ENCODE assay signal across 8 cellular contexts in the genomic region with DNA sequence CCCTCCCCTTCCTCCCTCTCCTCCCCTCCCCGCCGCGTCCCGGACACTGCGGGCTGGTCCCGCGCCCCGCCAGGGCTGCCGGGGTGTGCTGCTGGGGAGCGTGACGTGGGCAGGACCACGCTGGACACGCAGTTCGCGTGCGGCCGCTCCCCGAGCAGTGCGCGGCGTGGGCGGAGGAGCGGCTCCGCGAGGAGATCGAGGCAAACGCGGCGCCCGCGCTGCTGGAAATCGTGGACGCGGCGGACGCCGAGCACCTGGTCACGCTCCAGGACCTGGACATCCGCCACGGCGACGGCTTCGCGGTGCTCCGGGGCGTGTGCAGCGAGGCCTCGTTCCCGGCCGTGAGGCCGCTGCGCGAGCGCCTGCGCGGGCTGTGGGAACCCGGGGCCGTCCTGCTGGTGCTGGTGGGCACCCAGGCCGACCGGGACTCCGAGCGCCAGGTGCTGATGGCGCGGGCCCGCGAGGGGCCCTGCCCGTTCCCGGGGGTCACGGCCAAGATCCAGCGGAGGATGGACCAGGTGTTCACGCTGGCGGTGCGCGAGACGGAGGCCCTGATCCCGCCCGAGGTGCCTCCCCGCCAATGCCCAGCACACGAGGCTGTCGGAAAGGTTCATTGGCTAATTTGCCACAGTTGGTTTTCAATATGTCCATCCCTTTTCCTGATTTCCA.
DNase-seq lines count a peak whose midpoint lies in the region; ATAC-seq, FAIRE-seq and TF ChIP-seq lines count a peak whose summit lies in the region.
"Had no signal": no experiment of that assay in that cellular context is flagged by ENCODE, and none has a peak within 500 bp of the region (broad histone marks: within the 10 kb centered on the region; RNA-seq: fewer than 3 reads in every experiment).

No MANE protein-coding gene starts in this region.

- peak overlapping the region; percentile 92; the same call in 1 of the 2 replicates for H2BK15ac ChIP-seq in H1 (ENCODE audit: low read length)

- no peaks in the 10 kb centered on the region for H3K79me1 ChIP-seq in H1 (ENCODE audit: low read depth, low read length)

- no peak overlapping the region for H2AK5ac ChIP-seq in H1 (ENCODE audit: low read depth, low read length)

- no peak overlapping the region for H2BK120ac ChIP-seq in H1 (replicated peaks; ENCODE audit: low read depth, low read length)

- H3K4me2 ChIP-seq in H1 (ENCODE audit: insufficient read depth in 1 of 2, low read depth in 2 of 2, low read length in 2 of 2): peak overlapping the region; percentile 65 to 79

- CTCF ChIA-PET in H1 (lab: Charles Lee; ENCODE audit: partially characterized antibody): interaction anchor here (0.8 to 2.0 kb wide), 5 partner anchors 10 to 103 kb away, joined by 3 to 8 read pairs (median 6); a partner anchor contains a TSS

- H3K56ac ChIP-seq in H1 (replicated peaks; ENCODE audit: insufficient read length, low read depth, low read length): no peak overlapping the region

- no peaks in the 10 kb centered on the region for H3K79me2 ChIP-seq in H1 (ENCODE audit: control insufficient read depth in 1 of 2, insufficient read depth in 2 of 2, low read length in 2 of 2)

- H3K27ac ChIP-seq in H1 (ENCODE audit: low read depth, low read length): no peak overlapping the region
- peak overlapping the region; percentile 81 for H3K27ac ChIP-seq in lower lobe of right lung
- H3K27ac ChIP-seq in thyroid gland: peak overlapping the region; percentile 78 to 93 (median 92)

- H3K27me3 ChIP-seq in NT2/D1 (ENCODE audit: insufficient read depth, insufficient read length) (peaks cover 13% of the 10 kb centered on the region), H1 (replicated peaks in 1 of 4; ENCODE audit: control insufficient read depth in 3 of 4, extremely low read depth in 1 of 4, insufficient read depth in 3 of 4, low read length in 3 of 4) (peaks cover 0 to 30% (median 16%) of the 10 kb centered on the region in 4 experiments; a peak in 5 of 7 replicates), lower lobe of right lung (ENCODE audit: low read depth) (peaks cover 17% of the 10 kb centered on the region), thyroid gland (no peaks in the 10 kb centered on the region)

- H3K9me3 ChIP-seq in NT2/D1 (ENCODE audit: insufficient read depth, low read length): peaks cover 27% of the 10 kb centered on the region
- H3K9me3 ChIP-seq in H1 (ENCODE audit: insufficient read depth in 2 of 2, low read depth in 1 of 2, low read length in 1 of 2): peaks cover 19 to 22% of the 10 kb centered on the region in 2 experiments
- peaks cover 11% of the 10 kb centered on the region for H3K9me3 ChIP-seq in lower lobe of right lung
- no peaks in the 10 kb centered on the region for H3K9me3 ChIP-seq in thyroid gland

- no peak for TF ChIP-seq EP300 in H1 (IDR thresholded peaks at IDR 0.05; ENCODE audit: borderline replicate concordance in 1 of 2, low read depth in 2 of 2, low read length in 2 of 2)

- peak overlapping the region; percentile 11; the same call in 1 of the 2 replicates for H2AFZ ChIP-seq in H1 (ENCODE audit: low read length)

- peak overlapping the region; percentile 58; the same call in 1 of the 2 replicates for H4K8ac ChIP-seq in H1 (ENCODE audit: extremely low read depth, insufficient read depth, low read length)

- peaks cover 3% of the 10 kb centered on the region for H3K4me1 ChIP-seq in NT2/D1 (ENCODE audit: insufficient read depth, insufficient read length)
- peaks cover 0 to 7% (median 0%) of the 10 kb centered on the region in 4 experiments; a peak in 3 of 7 replicates for H3K4me1 ChIP-seq in H1 (replicated peaks in 1 of 4; ENCODE audit: control insufficient read depth in 3 of 4, insufficient read depth in 4 of 4, low read length in 3 of 4)
- no peaks in the 10 kb centered on the region for H3K4me1 ChIP-seq in lower lobe of right lung
- peaks cover 21 to 25% of the 10 kb centered on the region in 2 donors for H3K4me1 ChIP-seq in thyroid gland

- TF ChIP-seq POLR2A in H1 (IDR thresholded peaks at IDR 0.05; ENCODE audit: control extremely low read depth in 1 of 2, low read depth in 2 of 2, low read length in 2 of 2) (no peak), thyroid gland (IDR thresholded peaks at IDR 0.05) (peak in 1 of 2 donors; percentile 46)

- no peak overlapping the region for H2BK20ac ChIP-seq in H1 (ENCODE audit: low read length)

- peak overlapping the region; percentile 60 for H3K18ac ChIP-seq in H1 (ENCODE audit: extremely low read depth, low read length)

- no peak for TF ChIP-seq RAD21 in H1 (IDR thresholded peaks at IDR 0.05 in 1 of 2, conservative IDR thresholded peaks at IDR 0.05 in 1 of 2; ENCODE audit: low read depth in 2 of 2, low read length in 2 of 2)

- H2BK12ac ChIP-seq in H1 (ENCODE audit: low read depth, low read length): peak overlapping the region; percentile 92; the same call in 1 of the 2 replicates

- 2% methylated on average over 52 of the region's 80 CpGs; no CpG with 5 or more reads in 1 of the 2 experiments for WGBS in H1 (ENCODE audit: extremely low coverage in 1 of 2, insufficient coverage in 1 of 2, insufficient read length in 1 of 2, insufficient replicate concordance in 2 of 2, low coverage in 1 of 2, low lambda C conversion rate in 2 of 2, missing lambda C conversion rate in 1 of 2), 2 experiments
- WGBS in thyroid gland, 2 donors: 20 to 35% methylated on average over 10 to 14 of the region's 80 CpGs

- H4K5ac ChIP-seq in H1 (ENCODE audit: insufficient read length, low read depth, low read length): peak overlapping the region; percentile 36

- intact Hi-C loops in lower lobe of right lung (cut with DNase I): no loop called here
- intact Hi-C loops in thyroid gland (cut with DNase I): no loop called here

- no peak overlapping the region for H3K4ac ChIP-seq in H1 (replicated peaks; ENCODE audit: insufficient read length, low read depth, low read length)

- peaks cover 7% of the 10 kb centered on the region; the same call in 1 of the 2 replicates for H3K23me2 ChIP-seq in H1 (ENCODE audit: low read depth, low read length)

- no peaks in the 10 kb centered on the region for H4K20me1 ChIP-seq in H1 (replicated peaks in 1 of 2; ENCODE audit: control insufficient read depth in 1 of 2, insufficient read depth in 2 of 2, low read length in 2 of 2)

- DNase-seq in NT2/D1 (ENCODE audit: low read depth, low spot score): no peak
- no peak for DNase-seq in H1 (ENCODE audit: low read depth in 1 of 2, low spot score in 2 of 2)
- no peak for DNase-seq in lower lobe of right lung
- DNase-seq in thyroid gland: peak; percentile 69 to 75
- no peak for DNase-seq in putamen (ENCODE audit: low spot score)
- no peak for DNase-seq in GM19239 (ENCODE audit: insufficient read length, low spot score)
- DNase-seq: immature natural killer cell had no signal

- no peaks in the 10 kb centered on the region for H3K36me3 ChIP-seq in NT2/D1 (ENCODE audit: insufficient read depth, insufficient read length, low read length)
- H3K36me3 ChIP-seq in H1 (ENCODE audit: control insufficient read depth in 2 of 4, insufficient read depth in 4 of 4, low read length in 3 of 4): no peaks in the 10 kb centered on the region
- H3K36me3 ChIP-seq in lower lobe of right lung: no peaks in the 10 kb centered on the region
- no peaks in the 10 kb centered on the region for H3K36me3 ChIP-seq in thyroid gland

- H3K9ac ChIP-seq in NT2/D1 (ENCODE audit: insufficient read length, low read depth) (peak overlapping the region; percentile 85), H1 (replicated peaks in 1 of 4; ENCODE audit: extremely low read depth in 1 of 4, low read depth in 3 of 4, low read length in 3 of 4) (peak overlapping the region in 1 of 4 experiments; percentile 44; a peak in 2 of 7 replicates)

- no peak overlapping the region for H3K14ac ChIP-seq in H1 (ENCODE audit: insufficient read length)

- TF ChIP-seq CTCF in H1 (IDR thresholded peaks at IDR 0.05; ENCODE audit: control extremely low read depth in 1 of 3, insufficient read depth in 1 of 3, low read depth in 1 of 3, low read length in 3 of 3) (no peak), lower lobe of right lung (IDR thresholded peaks at IDR 0.05) (no peak), thyroid gland (IDR thresholded peaks at IDR 0.05) (peak in 1 of 6 experiments; percentile 8)

- POLR2A ChIA-PET in H1 (lab: Charles Lee; ENCODE audit: partially characterized antibody): interaction anchor here (0.8 to 2.3 kb wide), 2 partner anchors 70 to 102 kb away, joined by 3 to 7 read pairs; no protein-coding TSS in a partner anchor

- ATAC-seq in lower lobe of right lung (peak; percentile 72), HG03439 (IDR thresholded peaks at IDR 0.05; ENCODE audit: unreplicated experiment) (no peak)

- H4K91ac ChIP-seq in H1 (replicated peaks; ENCODE audit: insufficient read length, low read length): no peak overlapping the region

- FAIRE-seq in H1 (lab: Jason Lieb, UNC) (no peak), GM19239 (lab: Jason Lieb, UNC) (no peak)

- peak overlapping the region; percentile 74 for H3K4me3 ChIP-seq in NT2/D1 (ENCODE audit: insufficient read length, low read depth)
- H3K4me3 ChIP-seq in H1 (ENCODE audit: extremely low read depth in 1 of 4, insufficient read depth in 2 of 4, low read depth in 3 of 4, low read length in 4 of 4): peak overlapping the region; percentile 58 to 81 (median 68)
- peak overlapping the region; percentile 55 for H3K4me3 ChIP-seq in lower lobe of right lung
- H3K4me3 ChIP-seq in thyroid gland (replicated peaks in 1 of 3): peak overlapping the region in 2 of 3 donors; percentile 38 to 44

- no peak overlapping the region for H3K23ac ChIP-seq in H1 (ENCODE audit: insufficient read length)

- no peak overlapping the region; the same call in 1 of the 2 replicates for H2BK5ac ChIP-seq in H1 (ENCODE audit: low read depth, low read length)

TF ChIP-seq in H1, 55 proteins besides CTCF, POLR2A, EP300 and RAD21 (continues in another document):
- TF ChIP-seq TBP (IDR thresholded peaks at IDR 0.05; ENCODE audit: low read depth, low read length) (no peak), ZNF274 (IDR thresholded peaks at IDR 0.05; ENCODE audit: borderline replicate concordance, extremely low read depth, low read length) (no peak), BACH1 (IDR thresholded peaks at IDR 0.05; ENCODE audit: low read length) (peak; percentile 24; the same call in 1 of the 2 replicates), CTBP2 (IDR thresholded peaks at IDR 0.05; ENCODE audit: borderline replicate concordance, insufficient read depth, insufficient read length, low read length) (no peak), CEBPB (IDR thresholded peaks at IDR 0.05; ENCODE audit: low read depth, low read length) (no peak), KDM4A (IDR thresholded peaks at IDR 0.05; ENCODE audit: low read depth, low read length, severe bottlenecking) (peak; percentile 97), EGR1 (IDR thresholded peaks at IDR 0.05; ENCODE audit: borderline replicate concordance, low read depth, low read length) (no peak; the same call in 1 of the 2 replicates), HDAC2 (IDR thresholded peaks at IDR 0.05; ENCODE audit: borderline replicate concordance in 1 of 2, low read depth in 2 of 2, low read length in 2 of 2) (no peak; a peak in 1 of 4 replicates), SIX5 (IDR thresholded peaks at IDR 0.05; ENCODE audit: low read depth, low read length) (no peak), TAF7 (optimal IDR thresholded peaks at IDR 0.05; ENCODE audit: borderline replicate concordance, low read depth, low read length) (no peak)

Comparison
In these comparisons a context has a peak if more than half of its experiments do, and no peak if none do; other contexts are left out.
1. DNase-seq: peak in thyroid gland (2 of 2); none in NT2/D1 (single experiment), H1 (0 of 2), lower lobe of right lung (single experiment), putamen (single experiment) and GM19239 (single experiment).
2. Peak in every context shown above with its lines, with median percentiles within 50 percentile points of each other: H3K4me3 ChIP-seq.